14 cellular contexts compared by ENCODE assay signal in genomic region chr14:93857081-93857480, GRCh38.
"Had no signal": no experiment of that assay in that cellular context is flagged by ENCODE, and none has a peak within 500 bp of the region (broad histone marks: within the 10 kb centered on the region; RNA-seq: fewer than 3 reads in every experiment).

No MANE protein-coding gene starts in this region.

- H3K36me3 Mint-ChIP-seq: activated CD8-positive, alpha-beta memory T cell treated with anti-CD3 and anti-CD28 coated beads, Interleukin-2, amount 10 ng/mL, durations not matched to agents 7 days and 5 days; activated naive CD8-positive, alpha-beta T cell treated with anti-CD3 and anti-CD28 coated beads, Interleukin-2, amount 10 ng/mL, durations not matched to agents 7 days and 5 days; natural killer cell; stimulated activated naive B cell treated with anti-CD40 and anti-IgM and Interleukin-4, amounts not matched to agents 10 μg/mL and 1 μg/mL and 100 μg/mL, for 72 hours had no signal

- ATAC-seq: activated CD8-positive, alpha-beta memory T cell treated with anti-CD3 and anti-CD28 coated beads, Interleukin-2, amount 10 ng/mL, durations not matched to agents 7 days and 5 days; foreskin keratinocyte; mucosa of descending colon; natural killer cell; right lobe of liver; stimulated activated naive B cell treated with anti-CD40 and anti-IgM and Interleukin-4, amounts not matched to agents 10 μg/mL and 1 μg/mL and 100 μg/mL, for 72 hours had no signal

- H3K9me3 Mint-ChIP-seq: activated naive CD8-positive, alpha-beta T cell treated with anti-CD3 and anti-CD28 coated beads, Interleukin-2, amount 10 ng/mL, durations not matched to agents 7 days and 5 days; natural killer cell; stimulated activated naive B cell treated with anti-CD40 and anti-IgM and Interleukin-4, amounts not matched to agents 10 μg/mL and 1 μg/mL and 100 μg/mL, for 72 hours; T-helper 2 cell treated with Interferon-gamma antibody and Interleukin-4, amounts not matched to agents 5 μg/mL and 100 μg/mL, for 36 hours had no signal

- DNase-seq: activated CD4-positive, alpha-beta T cell treated with anti-CD3 and anti-CD28 coated beads, Interleukin-2, amount 50 U/mL, for 48 hours; activated CD8-positive, alpha-beta memory T cell treated with anti-CD3 and anti-CD28 coated beads, Interleukin-2, amount 10 ng/mL, durations not matched to agents 7 days and 5 days; activated naive CD8-positive, alpha-beta T cell treated with anti-CD3 and anti-CD28 coated beads, Interleukin-2, amount 10 ng/mL, durations not matched to agents 7 days and 5 days; activated T-cell treated with anti-CD3 and anti-CD28 coated beads, Interleukin-2, amount 50 U/mL, for 48 hours; anterior cingulate cortex; foreskin keratinocyte; mucosa of descending colon; natural killer cell; right lobe of liver; stimulated activated CD4-positive, alpha-beta T cell treated with anti-CD3 and anti-CD28 coated beads, Interleukin-2, amount 100 ng/mL, for 24 hours; stimulated activated naive B cell treated with anti-CD40 and anti-IgM and Interleukin-4, amounts not matched to agents 10 μg/mL and 1 μg/mL and 100 μg/mL, for 72 hours; trophoblast cell had no signal

- H3K4me1 Mint-ChIP-seq: activated CD8-positive, alpha-beta memory T cell treated with anti-CD3 and anti-CD28 coated beads, Interleukin-2, amount 10 ng/mL, durations not matched to agents 7 days and 5 days; activated naive CD8-positive, alpha-beta T cell treated with anti-CD3 and anti-CD28 coated beads, Interleukin-2, amount 10 ng/mL, durations not matched to agents 7 days and 5 days; natural killer cell; stimulated activated naive B cell treated with anti-CD40 and anti-IgM and Interleukin-4, amounts not matched to agents 10 μg/mL and 1 μg/mL and 100 μg/mL, for 72 hours had no signal

- H3K4me3 Mint-ChIP-seq: activated CD8-positive, alpha-beta memory T cell treated with anti-CD3 and anti-CD28 coated beads, Interleukin-2, amount 10 ng/mL, durations not matched to agents 7 days and 5 days; activated naive CD8-positive, alpha-beta T cell treated with anti-CD3 and anti-CD28 coated beads, Interleukin-2, amount 10 ng/mL, durations not matched to agents 7 days and 5 days; natural killer cell; stimulated activated naive B cell treated with anti-CD40 and anti-IgM and Interleukin-4, amounts not matched to agents 10 μg/mL and 1 μg/mL and 100 μg/mL, for 72 hours; T-helper 2 cell treated with Interferon-gamma antibody and Interleukin-4, amounts not matched to agents 5 μg/mL and 100 μg/mL, for 36 hours had no signal

- H3K27ac Mint-ChIP-seq: activated CD8-positive, alpha-beta memory T cell treated with anti-CD3 and anti-CD28 coated beads, Interleukin-2, amount 10 ng/mL, durations not matched to agents 7 days and 5 days; activated naive CD8-positive, alpha-beta T cell treated with anti-CD3 and anti-CD28 coated beads, Interleukin-2, amount 10 ng/mL, durations not matched to agents 7 days and 5 days; natural killer cell; progenitor cell of endocrine pancreas; stimulated activated naive B cell treated with anti-CD40 and anti-IgM and Interleukin-4, amounts not matched to agents 10 μg/mL and 1 μg/mL and 100 μg/mL, for 72 hours; T-helper 2 cell treated with Interferon-gamma antibody and Interleukin-4, amounts not matched to agents 5 μg/mL and 100 μg/mL, for 36 hours had no signal
